In the genomic region with DNA sequence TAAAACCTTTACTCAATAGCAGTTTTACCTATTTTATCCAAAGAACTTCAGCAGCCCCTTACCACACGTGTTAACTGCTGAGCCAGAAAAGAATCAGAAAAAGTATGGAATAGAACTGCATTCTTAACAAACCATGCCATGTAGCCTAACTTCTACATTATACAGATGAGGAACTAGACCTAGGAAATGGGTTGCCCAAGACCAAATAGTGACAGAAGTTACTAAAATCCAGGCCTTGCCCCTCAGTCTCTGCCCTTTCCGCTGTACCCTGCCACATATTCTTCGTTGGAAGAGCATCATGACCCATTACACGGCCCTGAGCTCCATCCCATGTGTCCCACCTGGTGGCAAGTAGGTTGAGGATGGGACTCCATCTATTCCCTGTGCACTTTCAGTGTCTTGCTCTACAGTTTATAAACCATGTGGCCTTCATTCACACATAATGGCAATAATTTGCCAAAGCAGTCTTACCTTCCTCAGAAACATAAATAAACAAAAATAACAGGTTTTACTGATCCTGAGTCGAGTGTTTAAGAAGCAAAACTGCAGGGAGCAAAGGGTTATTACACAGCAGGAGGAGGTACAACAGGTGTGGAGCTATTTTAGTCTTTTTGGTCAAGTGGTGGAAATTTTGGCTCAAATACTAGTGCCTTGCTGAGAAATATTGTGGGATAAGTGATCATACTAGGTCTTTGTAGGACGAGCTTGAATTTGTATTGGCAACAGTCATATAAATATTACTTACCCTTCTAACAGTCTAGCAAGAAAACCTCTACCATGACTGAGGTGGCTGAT, we compare ENCODE assay signal across 16 cellular contexts.
"Had no signal": no experiment of that assay in that cellular context is flagged by ENCODE, and none has a peak within 500 bp of the region (broad histone marks: within the 10 kb centered on the region; RNA-seq: fewer than 3 reads in every experiment).

No MANE protein-coding gene starts in this region.

- H3K4me1 ChIP-seq: breast epithelium, colonic mucosa, suprapubic skin had no signal

- ATAC-seq: activated T-cell treated with anti-CD3 and anti-CD28 coated beads, Interleukin-2, amount 50 U/mL, for 4 hours; left ventricle myocardium superior had no signal

- H3K4me3 Mint-ChIP-seq: activated CD8-positive, alpha-beta memory T cell treated with anti-CD3 and anti-CD28 coated beads, Interleukin-2, amount 10 ng/mL, durations not matched to agents 7 days and 5 days; activated T-cell treated with anti-CD3 and anti-CD28 coated beads, Interleukin-2, amount 50 U/mL, for 4 hours; neural crest cell; type B pancreatic cell had no signal

- H3K27me3 ChIP-seq: breast epithelium, colonic mucosa, heart right ventricle, ovary, suprapubic skin had no signal

- H3K36me3 ChIP-seq: breast epithelium, colonic mucosa, ovary had no signal

- DNase-seq: activated CD8-positive, alpha-beta memory T cell treated with anti-CD3 and anti-CD28 coated beads, Interleukin-2, amount 10 ng/mL, durations not matched to agents 7 days and 5 days; activated T-cell treated with anti-CD3 and anti-CD28 coated beads, Interleukin-2, amount 50 U/mL, for 4 hours; aorta; colonic mucosa; heart right ventricle; islet precursor cell; left ventricle myocardium superior; mesendoderm; ovary; stimulated activated CD4-positive, alpha-beta T cell treated with anti-CD3 and anti-CD28 coated beads, Interleukin-12 subunit alpha, Interleukin-12 subunit beta, amount 100 ng/mL, for 4 hours; stimulated activated naive CD4-positive, alpha-beta T cell treated with Interleukin-2 at 50 U/mL for 16 hours; T-helper 2 cell had no signal

- H3K27ac ChIP-seq: breast epithelium, colonic mucosa, ovary, suprapubic skin had no signal

- H3K9me3 ChIP-seq: colonic mucosa, suprapubic skin had no signal

- H3K27ac Mint-ChIP-seq: activated CD8-positive, alpha-beta memory T cell treated with anti-CD3 and anti-CD28 coated beads, Interleukin-2, amount 10 ng/mL, durations not matched to agents 7 days and 5 days; type B pancreatic cell had no signal

- H3K27me3 Mint-ChIP-seq: activated CD8-positive, alpha-beta memory T cell treated with anti-CD3 and anti-CD28 coated beads, Interleukin-2, amount 10 ng/mL, durations not matched to agents 7 days and 5 days; type B pancreatic cell had no signal

- H3K4me1 Mint-ChIP-seq: neural crest cell had no signal

- H3K4me3 ChIP-seq: breast epithelium, colonic mucosa, heart right ventricle, ovary, suprapubic skin had no signal

- H3K9me3 Mint-ChIP-seq: activated T-cell treated with anti-CD3 and anti-CD28 coated beads, Interleukin-2, amount 50 U/mL, for 4 hours; neural crest cell; type B pancreatic cell had no signal
